ENCODE assay signal across 19 cellular contexts in the genomic region with DNA sequence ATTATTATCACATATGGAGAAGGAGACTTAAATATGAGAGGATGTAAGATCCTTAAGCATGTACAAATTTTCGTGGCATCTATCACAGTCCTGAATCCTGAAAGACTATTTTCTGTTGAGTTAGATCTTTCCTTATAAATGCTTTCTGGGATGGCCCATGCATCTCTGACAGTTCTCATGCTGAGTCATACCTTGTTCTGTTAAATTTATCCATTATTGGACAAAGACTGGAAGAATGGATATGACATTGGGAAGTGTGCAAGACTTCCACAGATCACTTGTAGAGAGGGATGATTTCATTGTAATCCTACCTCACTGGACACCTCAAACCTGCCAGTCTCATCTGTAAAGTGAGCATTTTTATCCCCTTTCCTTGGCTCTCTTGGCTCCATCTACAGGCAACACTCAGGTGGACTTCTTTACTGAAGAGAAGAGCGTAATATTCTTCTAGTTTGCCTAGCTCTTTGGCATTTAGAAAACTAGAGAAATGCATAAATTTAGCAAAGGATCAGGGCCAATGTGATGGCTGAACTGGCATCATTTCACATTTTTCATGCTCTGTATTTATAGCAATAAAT.
DNase-seq lines count a peak whose midpoint lies in the region; TF ChIP-seq lines count a peak whose summit lies in the region.
"Had no signal": no experiment of that assay in that cellular context is flagged by ENCODE, and none has a peak within 500 bp of the region (broad histone marks: within the 10 kb centered on the region; RNA-seq: fewer than 3 reads in every experiment).

No MANE protein-coding gene starts in this region.

- H3K27me3 ChIP-seq in BLaER1 treated with 17β-estradiol and CSF1 and Interleukin-3, amounts not matched to agents 10 nM and 100 nM = no peaks in the 10 kb centered on the region
- H3K27me3 ChIP-seq in Loucy (ENCODE audit: insufficient read depth, low read length, poor library complexity, severe bottlenecking) = no peaks in the 10 kb centered on the region
- H3K27me3 ChIP-seq: esophagus squamous epithelium had no signal

- no peak overlapping the region for H3K9ac ChIP-seq in BLaER1 treated with 17β-estradiol and CSF1 and Interleukin-3, amounts not matched to agents 10 nM and 100 nM
- no peak overlapping the region for H3K9ac ChIP-seq in Loucy (ENCODE audit: low read depth, low read length, poor library complexity, severe bottlenecking)

- H3K4me3 ChIP-seq in BLaER1 treated with 17β-estradiol and CSF1 and Interleukin-3, amounts not matched to agents 10 nM and 100 nM = no peak overlapping the region
- no peak overlapping the region for H3K4me3 ChIP-seq in Loucy (ENCODE audit: low read length, poor library complexity, severe bottlenecking)
- H3K4me3 ChIP-seq: esophagus squamous epithelium, SK-N-MC had no signal

- no peak overlapping the region for H3K27ac ChIP-seq in BLaER1 treated with 17β-estradiol and CSF1 and Interleukin-3, amounts not matched to agents 10 nM and 100 nM
- H3K27ac ChIP-seq: esophagus squamous epithelium, SK-N-MC had no signal

- peaks cover 0 to 13% (median 6%) of the 10 kb centered on the region in 11 experiments; a peak in 10 of 22 replicates for H3K9me3 ChIP-seq in BLaER1 treated with 17β-estradiol and CSF1 and Interleukin-3, amounts not matched to agents 10 nM and 100 nM (replicated peaks in 1 of 11)
- H3K9me3 ChIP-seq in Loucy (ENCODE audit: insufficient read depth, low read depth, low read length) = no peaks in the 10 kb centered on the region
- H3K9me3 ChIP-seq: esophagus squamous epithelium had no signal

- H3K4me1 ChIP-seq in BLaER1 treated with 17β-estradiol and CSF1 and Interleukin-3, amounts not matched to agents 10 nM and 100 nM = peaks cover 0 to 47% (median 18%) of the 10 kb centered on the region in 10 experiments; a peak in 12 of 20 replicates
- H3K4me1 ChIP-seq in Loucy (ENCODE audit: insufficient read depth, low read length, poor library complexity, severe bottlenecking) = peaks cover 25% of the 10 kb centered on the region

- H4K20me1 ChIP-seq in BLaER1 treated with 17β-estradiol and CSF1 and Interleukin-3, amounts not matched to agents 10 nM and 100 nM = no peaks in the 10 kb centered on the region
- H4K20me1 ChIP-seq in Loucy (ENCODE audit: insufficient read depth, low read length, poor library complexity, severe bottlenecking) = no peaks in the 10 kb centered on the region

- no peak overlapping the region for H3K4me3 Mint-ChIP-seq in mesothelial cell of epicardium
- H3K4me3 Mint-ChIP-seq: activated CD8-positive, alpha-beta memory T cell treated with anti-CD3 and anti-CD28 coated beads, Interleukin-2, amount 10 ng/mL, durations not matched to agents 7 days and 5 days; activated naive CD8-positive, alpha-beta T cell; B cell; type B pancreatic cell had no signal

- H3K27ac Mint-ChIP-seq in mesothelial cell of epicardium = peak overlapping the region; percentile 43
- H3K27ac Mint-ChIP-seq: activated CD8-positive, alpha-beta memory T cell treated with anti-CD3 and anti-CD28 coated beads, Interleukin-2, amount 10 ng/mL, durations not matched to agents 7 days and 5 days; activated naive CD8-positive, alpha-beta T cell; B cell; type B pancreatic cell had no signal

- H3F3A ChIP-seq in Loucy (ENCODE audit: low read depth) = no peaks in the 10 kb centered on the region

- H2AFZ ChIP-seq in Loucy (ENCODE audit: low read length) = peak overlapping the region; percentile 9; the same call in 1 of the 2 replicates

- H3K27me3 Mint-ChIP-seq in mesothelial cell of epicardium (ENCODE audit: low read depth) = no peaks in the 10 kb centered on the region
- H3K27me3 Mint-ChIP-seq: activated CD8-positive, alpha-beta memory T cell treated with anti-CD3 and anti-CD28 coated beads, Interleukin-2, amount 10 ng/mL, durations not matched to agents 7 days and 5 days; activated naive CD8-positive, alpha-beta T cell; type B pancreatic cell had no signal

- H3K9me2 ChIP-seq in Loucy (replicated peaks; ENCODE audit: low read depth, low read length) = no peaks in the 10 kb centered on the region

- DNase-seq in central memory CD4-positive, alpha-beta T cell = peak; percentile 4
- DNase-seq in mesothelial cell of epicardium (ENCODE audit: low spot score in 2 of 2, unreplicated experiment in 2 of 2) = no peak
- no peak for DNase-seq in posterior vena cava (ENCODE audit: low spot score)
- no peak for DNase-seq in hypothalamus (lab: John Stamatoyannopoulos, UW)
- no peak for DNase-seq in AG20443 (ENCODE audit: low spot score)
- DNase-seq in CD1c-positive myeloid dendritic cell (ENCODE audit: extremely low spot score) = no peak
- DNase-seq: activated CD8-positive, alpha-beta memory T cell treated with anti-CD3 and anti-CD28 coated beads, Interleukin-2, amount 10 ng/mL, durations not matched to agents 7 days and 5 days; EL; esophagus squamous epithelium; KBM-7; midbrain; NCI-H187; stimulated activated CD8-positive, alpha-beta memory T cell treated with anti-CD3 and anti-CD28 coated beads, Interleukin-4, amount 100 ng/mL, for 48 hours had no signal

- H3K9me3 Mint-ChIP-seq in mesothelial cell of epicardium = no peaks in the 10 kb centered on the region
- H3K9me3 Mint-ChIP-seq: type B pancreatic cell had no signal

- peak overlapping the region in 6 of 11 experiments; percentile 20 to 49 (median 37); a peak in 12 of 22 replicates for H3K4me2 ChIP-seq in BLaER1 treated with 17β-estradiol and CSF1 and Interleukin-3, amounts not matched to agents 10 nM and 100 nM
- H3K4me2 ChIP-seq in Loucy (ENCODE audit: low read depth, low read length, poor library complexity, severe bottlenecking) = no peak overlapping the region

- H3K36me3 ChIP-seq in BLaER1 treated with 17β-estradiol and CSF1 and Interleukin-3, amounts not matched to agents 10 nM and 100 nM = no peaks in the 10 kb centered on the region
- no peaks in the 10 kb centered on the region for H3K36me3 ChIP-seq in Loucy (ENCODE audit: insufficient read depth, low read length)

- peaks cover 10% of the 10 kb centered on the region for H3K36me3 Mint-ChIP-seq in mesothelial cell of epicardium
- H3K36me3 Mint-ChIP-seq: type B pancreatic cell had no signal

- TF ChIP-seq CTCF in Loucy (conservative IDR thresholded peaks at IDR 0.05; ENCODE audit: low read length) = peak; percentile 58
- TF ChIP-seq CTCF in mesothelial cell of epicardium (IDR thresholded peaks at IDR 0.05; ENCODE audit: unreplicated experiment) = no peak

- intact Hi-C loops in posterior vena cava (cut with DNase I) = loop anchor here in 1 of 2 donors (10.0 kb wide), 1 partner anchor 156 kb away; no protein-coding TSS in a partner anchor

- H3K4me1 Mint-ChIP-seq in mesothelial cell of epicardium = peaks cover 27% of the 10 kb centered on the region
- H3K4me1 Mint-ChIP-seq: B cell had no signal

- no peaks in the 10 kb centered on the region for H3K79me2 ChIP-seq in Loucy (ENCODE audit: insufficient read depth, low read length)
